ENCODE assay signal across 25 cellular contexts in genomic region chr10:30500963-30501504, GRCh38.
A peak's percentile ranks its signal among the peaks of the same experiment; 100 is the strongest.
DNase-seq lines count a peak whose midpoint lies in the region; ATAC-seq, FAIRE-seq and TF ChIP-seq lines count a peak whose summit lies in the region.
"Had no signal": no experiment of that assay in that cellular context is flagged by ENCODE, and none has a peak within 500 bp of the region (broad histone marks: within the 10 kb centered on the region; RNA-seq: fewer than 3 reads in every experiment).

No MANE protein-coding gene starts in this region.

- H3K79me2 ChIP-seq in K562 (ENCODE audit: control insufficient read depth, insufficient read depth, low read length), result no peaks in the 10 kb centered on the region

- H3K27ac ChIP-seq in K562 (ENCODE audit: extremely low read depth, low read depth, low read length) (no peak overlapping the region), caudate nucleus (ENCODE audit: low read depth, low read length) (no peak overlapping the region)
- H3K27ac ChIP-seq: A549, ascending aorta, KMS-11, neutrophil, prostate gland, sigmoid colon had no signal

- BruUV-seq in K562 (replicated peaks; lab: Mats Ljungman, UMichigan), result no TSS peak

- H3K27me3 Mint-ChIP-seq in activated T-cell treated with anti-CD3 and anti-CD28 coated beads, Interleukin-2, amount 50 U/mL, for 24 hours, result no peaks in the 10 kb centered on the region

- H3K9me3 Mint-ChIP-seq in activated T-cell treated with anti-CD3 and anti-CD28 coated beads, Interleukin-2, amount 50 U/mL, for 24 hours, result no peaks in the 10 kb centered on the region
- H3K9me3 Mint-ChIP-seq in stimulated activated effector memory CD8-positive, alpha-beta T cell treated with anti-CD3 and anti-CD28 coated beads, Interleukin-12 subunit alpha, Interleukin-12 subunit beta, amount 100 ng/mL, for 72 hours, result no peaks in the 10 kb centered on the region
- H3K9me3 Mint-ChIP-seq: activated naive CD4-positive, alpha-beta T cell treated with anti-CD3 and anti-CD28 coated beads, Interleukin-2, amount 10 ng/mL, durations not matched to agents 7 days and 5 days had no signal

- H3K9ac ChIP-seq in K562 (ENCODE audit: insufficient read depth in 1 of 2, low read depth in 2 of 2, low read length in 2 of 2), result peak overlapping the region in 1 of 2 experiments; percentile 77; a peak in 1 of 4 replicates
- H3K9ac ChIP-seq: KMS-11 had no signal

- no peak for TF ChIP-seq RAD21 in K562 (CRISPR knock-in tag; conservative IDR thresholded peaks at IDR 0.05 in 1 of 2, IDR thresholded peaks at IDR 0.05 in 1 of 2)

- no peak overlapping the region for H3K4me3 ChIP-seq in K562
- H3K4me3 ChIP-seq: A549, ascending aorta, lung, prostate gland, sigmoid colon had no signal

- H3K4me3 Mint-ChIP-seq in activated T-cell treated with anti-CD3 and anti-CD28 coated beads, Interleukin-2, amount 50 U/mL, for 24 hours, result no peak overlapping the region
- no peak overlapping the region for H3K4me3 Mint-ChIP-seq in stimulated activated effector memory CD8-positive, alpha-beta T cell treated with anti-CD3 and anti-CD28 coated beads, Interleukin-12 subunit alpha, Interleukin-12 subunit beta, amount 100 ng/mL, for 72 hours
- H3K4me3 Mint-ChIP-seq: activated naive CD4-positive, alpha-beta T cell treated with anti-CD3 and anti-CD28 coated beads, Interleukin-2, amount 10 ng/mL, durations not matched to agents 7 days and 5 days had no signal

- H3K36me3 ChIP-seq in K562 (ENCODE audit: control insufficient read depth, insufficient read depth, low read length), result no peaks in the 10 kb centered on the region
- H3K36me3 ChIP-seq: ascending aorta, BE2C, neutrophil, prostate gland, sigmoid colon had no signal

- ATAC-seq in K562, result peak; percentile 13; the same call in 1 of the 3 replicates
- ATAC-seq in stimulated activated effector memory CD8-positive, alpha-beta T cell treated with anti-CD3 and anti-CD28 coated beads, Interleukin-12 subunit alpha, Interleukin-12 subunit beta, amount 100 ng/mL, for 72 hours, result peak; percentile 72

- in situ Hi-C loops in K562 (cut with MboI), result no loop called here

- TF ChIP-seq CTCF in K562 (IDR thresholded peaks at IDR 0.05 in 2 of 3, conservative IDR thresholded peaks at IDR 0.05 in 1 of 3; ENCODE audit: insufficient read depth in 2 of 3, low read depth in 1 of 3, low read length in 3 of 3), result no peak
- no peak for TF ChIP-seq CTCF in GM10266 (IDR thresholded peaks at IDR 0.05; ENCODE audit: control insufficient read depth, insufficient read depth, low read depth, missing control alignments)

- no peaks in the 10 kb centered on the region for H3K27me3 ChIP-seq in K562 (ENCODE audit: control insufficient read depth in 2 of 2, insufficient read depth in 2 of 2, low read length in 2 of 2)
- H3K27me3 ChIP-seq: ascending aorta, BE2C, neutrophil, sigmoid colon had no signal

- peak overlapping the region; percentile 79 for H2AFZ ChIP-seq in K562 (ENCODE audit: low read depth, low read length)

- H3K27ac Mint-ChIP-seq in activated T-cell treated with anti-CD3 and anti-CD28 coated beads, Interleukin-2, amount 50 U/mL, for 24 hours, result peak overlapping the region; percentile 14
- H3K27ac Mint-ChIP-seq in stimulated activated effector memory CD8-positive, alpha-beta T cell treated with anti-CD3 and anti-CD28 coated beads, Interleukin-12 subunit alpha, Interleukin-12 subunit beta, amount 100 ng/mL, for 72 hours, result peak overlapping the region; percentile 49

- no peaks in the 10 kb centered on the region for H3K36me3 Mint-ChIP-seq in activated T-cell treated with anti-CD3 and anti-CD28 coated beads, Interleukin-2, amount 50 U/mL, for 24 hours (ENCODE audit: low read depth)
- H3K36me3 Mint-ChIP-seq in stimulated activated effector memory CD8-positive, alpha-beta T cell treated with anti-CD3 and anti-CD28 coated beads, Interleukin-12 subunit alpha, Interleukin-12 subunit beta, amount 100 ng/mL, for 72 hours, result no peaks in the 10 kb centered on the region

- H3K9me1 ChIP-seq in K562 (ENCODE audit: control insufficient read depth, insufficient read depth, low read length), result no peaks in the 10 kb centered on the region

- peaks cover 40% of the 10 kb centered on the region for H3K4me1 Mint-ChIP-seq in activated T-cell treated with anti-CD3 and anti-CD28 coated beads, Interleukin-2, amount 50 U/mL, for 24 hours (ENCODE audit: low read depth)
- peaks cover 77% of the 10 kb centered on the region for H3K4me1 Mint-ChIP-seq in stimulated activated effector memory CD8-positive, alpha-beta T cell treated with anti-CD3 and anti-CD28 coated beads, Interleukin-12 subunit alpha, Interleukin-12 subunit beta, amount 100 ng/mL, for 72 hours

- intact Hi-C loops in K562 (cut with micrococcal nuclease), result loop anchor here (5.0 kb wide), 1 partner anchor 64 kb away; no protein-coding TSS in a partner anchor

- WGBS in K562 (ENCODE audit: insufficient coverage, low coverage, missing lambda C conversion rate), result 16% methylated on average over 3 of the region's 3 CpGs

- DNase-seq in activated T-cell treated with anti-CD3 and anti-CD28 coated beads, Interleukin-2, amount 50 U/mL, for 24 hours, result no peak
- DNase-seq in activated T-cell treated with anti-CD3 and anti-CD28 coated beads for 4 hours (no peak), RPMI7951 (ENCODE audit: low read depth) (peak; percentile 41), K562 (ENCODE audit: extremely low read depth in 1 of 4, low spot score in 3 of 4) (no peak), GM10266 (ENCODE audit: extremely low spot score) (no peak), NCI-H82 treated with DMSO at 0.1 percent for 48 hours (lab: John Stamatoyannopoulos, UW; ENCODE audit: unreplicated experiment) (no peak), caudate nucleus (lab: John Stamatoyannopoulos, UW) (no peak)
- DNase-seq in stimulated activated effector memory CD8-positive, alpha-beta T cell treated with anti-CD3 and anti-CD28 coated beads, Interleukin-12 subunit alpha, Interleukin-12 subunit beta, amount 100 ng/mL, for 72 hours (ENCODE audit: low spot score in 2 of 2), result no peak
- DNase-seq: activated CD4-positive, CD25-positive, alpha-beta regulatory T cell; activated naive CD4-positive, alpha-beta T cell treated with anti-CD3 and anti-CD28 coated beads, Interleukin-2, amount 10 ng/mL, durations not matched to agents 7 days and 5 days; BE2C; DND-41; H7; head of caudate nucleus; NCI-H187 treated with DMSO at 0.1 percent for 48 hours; NCI-H69; sigmoid colon; substantia nigra had no signal

- H4K20me1 ChIP-seq in K562 (replicated peaks; ENCODE audit: control insufficient read depth, insufficient read depth, low read length), result no peaks in the 10 kb centered on the region

- POLR2A ChIA-PET in K562 (lab: Yijun Ruan, JAX), result interaction anchor here (1.1 to 1.5 kb wide), 3 partner anchors 9 to 70 kb away, joined by 3 to 4 read pairs (median 3); no protein-coding TSS in a partner anchor

- H3K9me3 ChIP-seq in K562 (replicated peaks; ENCODE audit: control insufficient read depth, insufficient read depth, low read depth, low read length), result no peaks in the 10 kb centered on the region
- H3K9me3 ChIP-seq: A549, ascending aorta, BE2C, neutrophil, prostate gland, sigmoid colon had no signal

- peaks cover 8 to 37% of the 10 kb centered on the region in 2 experiments; a peak in 4 of 5 replicates for H3K4me1 ChIP-seq in K562 (replicated peaks in 1 of 2; ENCODE audit: control insufficient read depth in 2 of 2, insufficient read depth in 2 of 2, low read length in 2 of 2)
- H3K4me1 ChIP-seq: BE2C, prostate gland had no signal

- CTCF ChIA-PET in K562 (lab: Yijun Ruan, JAX; ENCODE audit: low intra/inter-chr PET ratio), result no interaction called here

- no peak for FAIRE-seq in K562 (lab: Jason Lieb, UNC)
- FAIRE-seq: A549, endothelial cell of umbilical vein had no signal

- no peak for TF ChIP-seq EP300 in K562 (IDR thresholded peaks at IDR 0.05; ENCODE audit: low read length)

- 0 out of 2 replicates have a peak overlapping the region, but pooled peaks have one; percentile 0 for H3K4me2 ChIP-seq in K562 (ENCODE audit: insufficient read depth, low read length)
- H3K4me2 ChIP-seq: A549, KMS-11 had no signal

- no peak for TF ChIP-seq POLR2A in K562 (conservative IDR thresholded peaks at IDR 0.05)

TF ChIP-seq in K562, 482 proteins besides CTCF, POLR2A, EP300 and RAD21:
- TF ChIP-seq MAFG (tag; conservative IDR thresholded peaks at IDR 0.05) (0 out of 2 replicates have a peak, but pooled peaks have one; percentile 19), NFE2 (IDR thresholded peaks at IDR 0.05; ENCODE audit: low read depth) (peak; percentile 50), HMGN3 (IDR thresholded peaks at IDR 0.05; ENCODE audit: borderline replicate concordance, extremely low read depth, insufficient read length, low read depth, low read length) (no peak), MYNN (IDR thresholded peaks at IDR 0.05) (no peak), MYNN (CRISPR knock-in tag; IDR thresholded peaks at IDR 0.05) (no peak), TFAP4 (CRISPR knock-in tag; IDR thresholded peaks at IDR 0.05; ENCODE audit: borderline replicate concordance) (peak; percentile 33; the same call in 1 of the 2 replicates), FOSL1 (tag; conservative IDR thresholded peaks at IDR 0.05) (0 out of 2 replicates have a peak, but pooled peaks have one; percentile 19), ZNF316 (IDR thresholded peaks at IDR 0.05) (0 out of 2 replicates have a peak, but pooled peaks have one; percentile 32), C11orf30 (IDR thresholded peaks at IDR 0.05; ENCODE audit: low read depth) (peak; percentile 16; the same call in 1 of the 2 replicates)
